ENCODE assay signal across 13 cellular contexts in the genomic region with DNA sequence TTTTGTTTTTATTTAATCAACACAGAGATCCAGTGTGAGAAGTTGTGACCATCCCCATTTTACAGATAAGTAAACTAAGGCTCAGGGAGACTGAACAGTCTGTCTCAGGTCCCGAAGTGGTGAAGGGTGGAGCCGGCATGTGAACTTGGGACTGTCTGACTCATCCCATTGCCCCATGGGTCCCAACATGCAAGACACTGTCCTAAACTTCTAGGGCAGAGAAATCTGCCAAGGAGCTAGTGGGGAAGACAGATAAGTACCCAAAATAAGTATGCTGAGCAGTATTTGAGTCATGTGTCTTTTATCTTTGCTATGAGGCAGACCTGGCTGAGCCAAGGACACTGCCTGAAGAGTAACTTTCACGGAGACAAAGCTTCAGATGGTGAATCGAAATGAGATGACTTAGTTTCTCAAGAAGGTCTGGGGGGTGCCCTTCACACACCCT.
DNase-seq lines count a peak whose midpoint lies in the region; ATAC-seq and TF ChIP-seq lines count a peak whose summit lies in the region.
"Had no signal": no experiment of that assay in that cellular context is flagged by ENCODE, and none has a peak within 500 bp of the region (broad histone marks: within the 10 kb centered on the region; RNA-seq: fewer than 3 reads in every experiment).

No MANE protein-coding gene starts in this region.

- no peak for TF ChIP-seq CTCF in right atrium auricular region (IDR thresholded peaks at IDR 0.05)
- TF ChIP-seq CTCF in brain microvascular endothelial cell (IDR thresholded peaks at IDR 0.05; ENCODE audit: low read depth, low read length, missing control alignments), result no peak
- no peak for TF ChIP-seq CTCF in endothelial cell (IDR thresholded peaks at IDR 0.05; ENCODE audit: unreplicated experiment)

- H3K4me3 Mint-ChIP-seq in endothelial cell (ENCODE audit: unreplicated experiment), result no peak overlapping the region
- H3K4me3 Mint-ChIP-seq: GM23338 had no signal

- peaks cover 21% of the 10 kb centered on the region for H3K36me3 Mint-ChIP-seq in endothelial cell (ENCODE audit: low read depth, unreplicated experiment)

- H3K27me3 ChIP-seq in right atrium auricular region (no peaks in the 10 kb centered on the region), brain microvascular endothelial cell (replicated peaks) (no peaks in the 10 kb centered on the region), aorta (ENCODE audit: control insufficient read depth in 1 of 2, insufficient read depth in 2 of 2, low read length in 1 of 2) (no peaks in the 10 kb centered on the region)
- H3K27me3 ChIP-seq: gastroesophageal sphincter had no signal

- no peaks in the 10 kb centered on the region for H3K36me3 ChIP-seq in right atrium auricular region
- peaks cover 8% of the 10 kb centered on the region for H3K36me3 ChIP-seq in brain microvascular endothelial cell (replicated peaks)
- no peaks in the 10 kb centered on the region for H3K36me3 ChIP-seq in aorta (ENCODE audit: control insufficient read depth in 1 of 2, insufficient read depth in 2 of 2, low read length in 1 of 2)

- H3K4me3 ChIP-seq in right atrium auricular region, result no peak overlapping the region
- no peak overlapping the region for H3K4me3 ChIP-seq in brain microvascular endothelial cell (ENCODE audit: low read depth, low read length)
- H3K4me3 ChIP-seq in aorta (ENCODE audit: low read length in 2 of 2), result no peak overlapping the region
- H3K4me3 ChIP-seq: gastroesophageal sphincter, GM23338 had no signal

- peaks cover 0 to 52% of the 10 kb centered on the region in 2 donors for H3K4me1 ChIP-seq in right atrium auricular region
- H3K4me1 ChIP-seq in aorta (ENCODE audit: control insufficient read depth in 1 of 2, insufficient read depth in 2 of 2, low read length in 2 of 2), result peaks cover 2 to 3% of the 10 kb centered on the region in 2 donors

- H3K27ac Mint-ChIP-seq in endothelial cell (ENCODE audit: unreplicated experiment), result no peak overlapping the region
- H3K27ac Mint-ChIP-seq: GM23338 had no signal

- H3K27me3 Mint-ChIP-seq in endothelial cell (ENCODE audit: unreplicated experiment), result peaks cover 6% of the 10 kb centered on the region

- no peaks in the 10 kb centered on the region for H3K9me3 Mint-ChIP-seq in endothelial cell (ENCODE audit: unreplicated experiment)
- H3K9me3 Mint-ChIP-seq: GM23338 had no signal

- ATAC-seq in Right ventricle myocardium inferior (no peak), aorta (ENCODE audit: low FRiP score) (no peak), GM21528 (IDR thresholded peaks at IDR 0.05; ENCODE audit: low FRiP score, unreplicated experiment) (no peak), HG02623 (IDR thresholded peaks at IDR 0.05; ENCODE audit: unreplicated experiment) (no peak)
- ATAC-seq: gastroesophageal sphincter, GM23338 had no signal

- intact Hi-C loops in Right ventricle myocardium inferior (cut with DNase I) (loop anchor here (5.0 kb wide), 1 partner anchor 41 kb away; no protein-coding TSS in a partner anchor), aorta (cut with DNase I) (loop anchor here in 1 of 2 donors (10.0 kb wide), 1 partner anchor 57 kb away; no protein-coding TSS in a partner anchor)

- DNase-seq in right atrium auricular region (ENCODE audit: low spot score), result no peak
- no peak for DNase-seq in Right ventricle myocardium inferior (ENCODE audit: missing footprints)
- peak; percentile 50 for DNase-seq in brain microvascular endothelial cell
- peak; percentile 63 for DNase-seq in kidney tubule cell (ENCODE audit: low spot score)
- DNase-seq in aorta, result peak; percentile 50 to 71
- no peak for DNase-seq in endothelial cell (ENCODE audit: low spot score)
- DNase-seq: NCI-H526, retina, SW 1271 had no signal

- in situ Hi-C loops in brain microvascular endothelial cell (cut with HindIII; ENCODE audit: low pct_ligation_motif_present, low sequenced_read_pairs), result no loop called here

- no peaks in the 10 kb centered on the region for H3K9me3 ChIP-seq in right atrium auricular region
- H3K9me3 ChIP-seq in aorta (ENCODE audit: control insufficient read depth, low read length), result no peaks in the 10 kb centered on the region
- H3K9me3 ChIP-seq: gastroesophageal sphincter had no signal

- H3K27ac ChIP-seq in right atrium auricular region (peak overlapping the region; percentile 3 to 9), brain microvascular endothelial cell (peak overlapping the region; percentile 65), aorta (ENCODE audit: low read depth in 1 of 2, low read length in 2 of 2) (no peak overlapping the region)
- H3K27ac ChIP-seq: gastroesophageal sphincter had no signal

- WGBS in aorta, 2 donors, result 62% methylated on average over 4 of the region's 4 CpGs

- H3K4me1 Mint-ChIP-seq in endothelial cell (ENCODE audit: unreplicated experiment), result peaks cover 4% of the 10 kb centered on the region

Comparison
In these comparisons a context has a peak if more than half of its experiments do, and no peak if none do; other contexts are left out.
1. DNase-seq: peak in brain microvascular endothelial cell (single experiment), kidney tubule cell (single experiment) and aorta (2 of 2); none in right atrium auricular region (single experiment), Right ventricle myocardium inferior (single experiment) and endothelial cell (single experiment).
2. H3K27ac ChIP-seq: peak in right atrium auricular region (2 of 2) and brain microvascular endothelial cell (single experiment); none in aorta (0 of 2).